15 cellular contexts compared by ENCODE assay signal in the genomic region with DNA sequence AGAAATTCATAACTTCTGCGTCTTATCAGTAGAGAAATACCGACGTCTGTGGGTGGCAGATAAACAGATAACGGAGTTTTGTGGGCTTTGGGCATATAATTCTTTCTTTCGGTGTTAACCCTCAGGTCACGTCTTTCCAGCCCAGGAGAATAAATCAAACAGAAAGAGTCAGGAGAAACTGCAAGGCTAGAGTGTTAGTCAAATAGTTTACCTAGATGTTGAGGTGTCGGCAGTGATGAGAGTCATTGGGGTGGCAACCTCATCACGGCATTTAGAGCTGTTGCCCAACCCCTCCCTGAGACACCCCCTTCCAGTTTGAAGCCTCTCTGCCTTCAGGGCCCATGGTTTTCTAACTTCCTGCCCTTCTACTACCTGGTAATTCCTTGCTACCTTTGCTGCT.
DNase-seq lines count a peak whose midpoint lies in the region; ATAC-seq and TF ChIP-seq lines count a peak whose summit lies in the region.
"Had no signal": no experiment of that assay in that cellular context is flagged by ENCODE, and none has a peak within 500 bp of the region (broad histone marks: within the 10 kb centered on the region; RNA-seq: fewer than 3 reads in every experiment).

No MANE protein-coding gene starts in this region.

- H3K4me3 ChIP-seq in epithelial cell of esophagus (ENCODE audit: low read length), result no peak overlapping the region
- H3K4me3 ChIP-seq: A549, colonic mucosa, lower lobe of right lung, testis had no signal

- no peak for ATAC-seq in HG03280 (IDR thresholded peaks at IDR 0.05; ENCODE audit: unreplicated experiment)
- ATAC-seq: A549, lower lobe of right lung, sciatic nerve had no signal

- DNase-seq in activated T-cell treated with anti-CD3 and anti-CD28 coated beads for 24 hours (ENCODE audit: low read depth), result peak; percentile 54
- DNase-seq in activated T-cell treated with anti-CD3 and anti-CD28 coated beads for 4 hours, result no peak
- DNase-seq in activated T-cell treated with anti-CD3 and anti-CD28 coated beads, Interleukin-2, amount 50 U/mL, for 48 hours, result peak; percentile 58 to 66
- DNase-seq in epithelial cell of esophagus (ENCODE audit: low read depth), result peak; percentile 9
- no peak for DNase-seq in GOT3 (lab: John Stamatoyannopoulos, UW)
- no peak for DNase-seq in kidney glomerular epithelial cell (lab: John Stamatoyannopoulos, UW)
- DNase-seq in EL, result no peak
- DNase-seq: amniotic stem cell, colonic mucosa, lower lobe of right lung, NCI-H2107, testis had no signal

- no peak for TF ChIP-seq CTCF in epithelial cell of esophagus (IDR thresholded peaks at IDR 0.05; ENCODE audit: insufficient read depth, low read depth, low read length, missing control alignments)

Comparison
In these comparisons a context has a peak if more than half of its experiments do, and no peak if none do; other contexts are left out.
1. DNase-seq: peak in activated T-cell treated with anti-CD3 and anti-CD28 coated beads for 24 hours (single experiment), activated T-cell treated with anti-CD3 and anti-CD28 coated beads, Interleukin-2, amount 50 U/mL, for 48 hours (2 of 2) and epithelial cell of esophagus (single experiment); none in activated T-cell treated with anti-CD3 and anti-CD28 coated beads for 4 hours (single experiment), GOT3 (single experiment), kidney glomerular epithelial cell (single experiment) and EL (single experiment).